Comparison of ENCODE assay signal across 27 cellular contexts in genomic region chr2:119311831-119312230, GRCh38.
"Had no signal": no experiment of that assay in that cellular context is flagged by ENCODE, and none has a peak within 500 bp of the region (broad histone marks: within the 10 kb centered on the region; RNA-seq: fewer than 3 reads in every experiment).

No MANE protein-coding gene starts in this region.

- ATAC-seq: activated CD8-positive, alpha-beta memory T cell treated with anti-CD3 and anti-CD28 coated beads, Interleukin-2, amount 10 ng/mL, durations not matched to agents 7 days and 5 days; activated CD8-positive, alpha-beta T cell treated with anti-CD3 and anti-CD28 coated beads, Interleukin-2, amount 10 ng/mL, durations not matched to agents 7 days and 5 days; activated naive CD4-positive, alpha-beta T cell treated with anti-CD3 and anti-CD28 coated beads, Interleukin-2, amount 50 U/mL, for 72 hours; sciatic nerve; stimulated activated memory B cell treated with anti-CD40 and anti-IgM and Interleukin-4, amounts not matched to agents 10 μg/mL and 1 μg/mL and 100 μg/mL, for 72 hours; stimulated activated naive CD8-positive, alpha-beta T cell treated with anti-CD3 and anti-CD28 coated beads, Interleukin-15, amount 100 ng/mL, for 72 hours had no signal

- H3K36me3 ChIP-seq: breast epithelium, left ventricle myocardium inferior, WERI-Rb-1 had no signal

- H3K4me3 Mint-ChIP-seq: activated CD8-positive, alpha-beta memory T cell treated with anti-CD3 and anti-CD28 coated beads, Interleukin-2, amount 10 ng/mL, durations not matched to agents 7 days and 5 days; activated CD8-positive, alpha-beta T cell treated with anti-CD3 and anti-CD28 coated beads, Interleukin-2, amount 10 ng/mL, durations not matched to agents 7 days and 5 days; central memory CD8-positive, alpha-beta T cell; dendritic cell treated with granulocyte-macrophage colony-stimulating factor and Interleukin-4, amounts not matched to agents 40 ng/mL and 50 ng/mL, for 4 days; nephron; stimulated activated memory B cell treated with anti-CD40 and anti-IgM and Interleukin-4, amounts not matched to agents 10 μg/mL and 1 μg/mL and 100 μg/mL, for 72 hours; stimulated activated naive CD8-positive, alpha-beta T cell treated with anti-CD3 and anti-CD28 coated beads, Interleukin-15, amount 100 ng/mL, for 72 hours; T-helper 1 cell treated with Interleukin-12 subunit alpha and Interleukin-12 subunit beta and Interleukin-4 antibody, amounts not matched to agents 30 μg/mL and 1 μg/mL, for 36 hours had no signal

- H3K9me3 ChIP-seq: breast epithelium, left ventricle myocardium inferior, neutrophil, upper lobe of left lung had no signal

- H3K27ac Mint-ChIP-seq: activated CD8-positive, alpha-beta memory T cell treated with anti-CD3 and anti-CD28 coated beads, Interleukin-2, amount 10 ng/mL, durations not matched to agents 7 days and 5 days; activated CD8-positive, alpha-beta T cell treated with anti-CD3 and anti-CD28 coated beads, Interleukin-2, amount 10 ng/mL, durations not matched to agents 7 days and 5 days; activated naive CD4-positive, alpha-beta T cell treated with anti-CD3 and anti-CD28 coated beads, Interleukin-2, amount 50 U/mL, for 72 hours; activated T-helper 2 cell treated with anti-CD3 and anti-CD28 coated beads, Interferon-gamma antibody, Interleukin-2, Interleukin-4, amounts not matched to agents 10 μg/mL and 5 μg/mL and 100 μg/mL, durations not matched to agents 14 hours and 24 hours and 36 hours; dendritic cell treated with granulocyte-macrophage colony-stimulating factor and Interleukin-4, amounts not matched to agents 40 ng/mL and 50 ng/mL, for 4 days; nephron; stimulated activated memory B cell treated with anti-CD40 and anti-IgM and Interleukin-4, amounts not matched to agents 10 μg/mL and 1 μg/mL and 100 μg/mL, for 72 hours; T-helper 1 cell treated with Interleukin-12 subunit alpha and Interleukin-12 subunit beta and Interleukin-4 antibody, amounts not matched to agents 30 μg/mL and 1 μg/mL, for 36 hours had no signal

- DNase-seq: activated CD4-positive, alpha-beta T cell treated with anti-CD3 and anti-CD28 coated beads for 1 hour; activated CD8-positive, alpha-beta memory T cell treated with anti-CD3 and anti-CD28 coated beads, Interleukin-2, amount 10 ng/mL, durations not matched to agents 7 days and 5 days; activated CD8-positive, alpha-beta T cell treated with anti-CD3 and anti-CD28 coated beads, Interleukin-2, amount 10 ng/mL, durations not matched to agents 7 days and 5 days; activated naive CD4-positive, alpha-beta T cell; activated T-cell treated with anti-CD3 and anti-CD28 coated beads, Interleukin-2, amount 50 U/mL, for 48 hours; effector CD4-positive, alpha-beta T cell; left ventricle myocardium inferior; small intestine; stimulated activated CD4-positive, alpha-beta T cell treated with anti-CD3 and anti-CD28 coated beads, Interleukin-4, amount 100 ng/mL, for 24 hours; stimulated activated naive CD8-positive, alpha-beta T cell treated with anti-CD3 and anti-CD28 coated beads, Interleukin-15, amount 100 ng/mL, for 72 hours; substantia nigra; T-helper 9 cell; upper lobe of left lung; WERI-Rb-1 had no signal

- H3K4me1 Mint-ChIP-seq: activated CD8-positive, alpha-beta memory T cell treated with anti-CD3 and anti-CD28 coated beads, Interleukin-2, amount 10 ng/mL, durations not matched to agents 7 days and 5 days; central memory CD8-positive, alpha-beta T cell; stimulated activated naive CD8-positive, alpha-beta T cell treated with anti-CD3 and anti-CD28 coated beads, Interleukin-15, amount 100 ng/mL, for 72 hours had no signal

- H3K9me3 Mint-ChIP-seq: activated naive CD4-positive, alpha-beta T cell treated with anti-CD3 and anti-CD28 coated beads, Interleukin-2, amount 50 U/mL, for 72 hours; activated T-helper 2 cell treated with anti-CD3 and anti-CD28 coated beads, Interferon-gamma antibody, Interleukin-2, Interleukin-4, amounts not matched to agents 10 μg/mL and 5 μg/mL and 100 μg/mL, durations not matched to agents 14 hours and 24 hours and 36 hours; central memory CD8-positive, alpha-beta T cell; dendritic cell treated with granulocyte-macrophage colony-stimulating factor and Interleukin-4, amounts not matched to agents 40 ng/mL and 50 ng/mL, for 4 days; nephron; stimulated activated memory B cell treated with anti-CD40 and anti-IgM and Interleukin-4, amounts not matched to agents 10 μg/mL and 1 μg/mL and 100 μg/mL, for 72 hours; stimulated activated naive CD8-positive, alpha-beta T cell treated with anti-CD3 and anti-CD28 coated beads, Interleukin-15, amount 100 ng/mL, for 72 hours; T-helper 1 cell treated with Interleukin-12 subunit alpha and Interleukin-12 subunit beta and Interleukin-4 antibody, amounts not matched to agents 30 μg/mL and 1 μg/mL, for 36 hours had no signal

- H3K36me3 Mint-ChIP-seq: activated CD8-positive, alpha-beta memory T cell treated with anti-CD3 and anti-CD28 coated beads, Interleukin-2, amount 10 ng/mL, durations not matched to agents 7 days and 5 days had no signal

- H3K4me2 ChIP-seq: hepatocyte had no signal

- H3K79me2 ChIP-seq: hepatocyte had no signal

- H3K4me3 ChIP-seq: breast epithelium, hepatocyte, left ventricle myocardium inferior, lung, upper lobe of left lung had no signal

- H2AFZ ChIP-seq: hepatocyte had no signal

- H3K27me3 ChIP-seq: breast epithelium, hepatocyte, neutrophil, upper lobe of left lung had no signal

- H3K4me1 ChIP-seq: breast epithelium, upper lobe of left lung had no signal

- H3K27ac ChIP-seq: breast epithelium, epithelial cell of prostate, hepatocyte, neutrophil, upper lobe of left lung, WERI-Rb-1 had no signal

- H3K27me3 Mint-ChIP-seq: activated CD8-positive, alpha-beta memory T cell treated with anti-CD3 and anti-CD28 coated beads, Interleukin-2, amount 10 ng/mL, durations not matched to agents 7 days and 5 days; central memory CD8-positive, alpha-beta T cell; dendritic cell treated with granulocyte-macrophage colony-stimulating factor and Interleukin-4, amounts not matched to agents 40 ng/mL and 50 ng/mL, for 4 days; stimulated activated memory B cell treated with anti-CD40 and anti-IgM and Interleukin-4, amounts not matched to agents 10 μg/mL and 1 μg/mL and 100 μg/mL, for 72 hours; stimulated activated naive CD8-positive, alpha-beta T cell treated with anti-CD3 and anti-CD28 coated beads, Interleukin-15, amount 100 ng/mL, for 72 hours had no signal
